1 cellular context compared by ENCODE assay signal in genomic region chr14:99468836-99469592, GRCh38.
TF ChIP-seq lines count a peak whose summit lies in the region.

No MANE protein-coding gene starts in this region.

TF ChIP-seq in endothelial cell of umbilical vein, 7 proteins besides CTCF, POLR2A, EP300 and RAD21:
- TF ChIP-seq GATA2 (IDR thresholded peaks at IDR 0.05; ENCODE audit: insufficient read depth, insufficient read length, low read depth, low read length) (no peak), FOS (IDR thresholded peaks at IDR 0.05; ENCODE audit: borderline replicate concordance, insufficient read depth, low read length) (peak; percentile 25)
